Comparison of ENCODE assay signal across 4 cellular contexts in the genomic region with DNA sequence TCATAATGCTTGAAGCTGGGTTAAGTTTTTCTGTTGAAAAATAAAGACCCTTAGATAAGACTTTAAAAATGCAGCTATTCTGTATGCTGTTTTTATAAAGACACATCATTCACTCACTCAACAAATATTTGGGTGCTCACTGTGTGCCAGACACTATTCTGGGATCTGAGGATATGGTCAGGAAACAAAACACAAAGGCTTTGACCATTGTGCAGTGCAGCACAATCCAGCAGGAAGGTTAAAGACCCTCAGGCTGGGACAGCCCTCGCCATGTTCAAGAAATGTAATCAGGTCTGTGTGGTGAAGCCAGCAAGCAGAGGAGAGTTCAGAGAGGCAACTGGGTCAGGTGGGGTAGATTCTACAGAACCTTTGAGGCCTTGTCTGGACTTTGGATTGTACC. TPM values are rescaled to one million over a fixed set of nuclear protein-coding genes. Genes with fewer than 3 reads are reported as not detected.
"Had no signal": no experiment of that assay in that cellular context is flagged by ENCODE, and none has a peak within 500 bp of the region (broad histone marks: within the 10 kb centered on the region; RNA-seq: fewer than 3 reads in every experiment).

No MANE protein-coding gene starts in this region.

RNA-seq across cellular contexts. Expression of gene TBX20, which starts 31.5 kb away (rescaled TPM):
- total RNA-seq: activated CD8-positive, alpha-beta T cell treated with anti-CD3 and anti-CD28 coated beads, Interleukin-2, amount 10 ng/mL, durations not matched to agents 7 days and 5 days; ascending aorta; T-helper 17 cell had no signal
- polyA plus RNA-seq: adipose tissue had no signal
